In genomic region chr6:31204751-31205145, GRCh38 we compare ENCODE assay signal across 12 cellular contexts. TPM values are rescaled to one million over a fixed set of nuclear protein-coding genes. Genes with fewer than 3 reads are reported as not detected.
DNase-seq lines count a peak whose midpoint lies in the region; ATAC-seq, FAIRE-seq and TF ChIP-seq lines count a peak whose summit lies in the region.
"Had no signal": no experiment of that assay in that cellular context is flagged by ENCODE, and none has a peak within 500 bp of the region (broad histone marks: within the 10 kb centered on the region; RNA-seq: fewer than 3 reads in every experiment).

No MANE protein-coding gene starts in this region.

- H3K23ac ChIP-seq in IMR-90 (ENCODE audit: low read depth, low read length): peak overlapping the region; percentile 3; the same call in 1 of the 2 replicates

- peak overlapping the region in 1 of 2 experiments; percentile 61 for H4K8ac ChIP-seq in IMR-90 (ENCODE audit: low read depth in 2 of 2, low read length in 2 of 2)

- H3K4me1 Mint-ChIP-seq in CD4-positive, alpha-beta T cell (ENCODE audit: low read depth): peaks cover 53% of the 10 kb centered on the region
- H3K4me1 Mint-ChIP-seq in natural killer cell treated with Interleukin-12 subunit alpha and Interleukin-12 subunit beta and Interleukin-15 and Interleukin-18, amount 100 ng/mL, for 72 hours (ENCODE audit: low read depth in 2 of 2): peaks cover 38 to 53% of the 10 kb centered on the region in 2 donors

- H3K79me1 ChIP-seq in IMR-90 (ENCODE audit: low read depth in 1 of 2, low read length in 2 of 2): peaks cover 9 to 30% of the 10 kb centered on the region in 2 experiments; a peak in 3 of 4 replicates

- H3K56ac ChIP-seq in IMR-90 (ENCODE audit: extremely low read depth, insufficient read depth, low read length): no peak overlapping the region

- intact Hi-C loops in CD4-positive, alpha-beta T cell (cut with DNase I, micrococcal nuclease): no loop called here
- intact Hi-C loops in IMR-90 (cut with micrococcal nuclease): no loop called here
- intact Hi-C loops in GM12878 (cut with micrococcal nuclease; ENCODE audit: unreplicated experiment): no loop called here

- FAIRE-seq in GM12878 (lab: Jason Lieb, UNC): no peak
- FAIRE-seq: pancreas had no signal

- no peak for TF ChIP-seq CTCF in CD4-positive, alpha-beta T cell (IDR thresholded peaks at IDR 0.05)
- TF ChIP-seq CTCF in IMR-90 (conservative IDR thresholded peaks at IDR 0.05; ENCODE audit: low read depth, low read length) (no peak), GM12878 (IDR thresholded peaks at IDR 0.05 in 2 of 3, conservative IDR thresholded peaks at IDR 0.05 in 1 of 3; ENCODE audit: control insufficient read depth in 2 of 3, extremely low read depth in 1 of 3, insufficient read depth in 1 of 3, low read depth in 3 of 3, low read length in 3 of 3) (no peak)

- no peak overlapping the region for H3K4me3 ChIP-seq in IMR-90 (ENCODE audit: insufficient read depth, low read depth, low read length)
- peak overlapping the region; percentile 67 for H3K4me3 ChIP-seq in GM12878

- in situ Hi-C loops in IMR-90 (cut with MboI; ENCODE audit: low sequenced_read_pairs) (no loop called here), GM12878 (cut with MboI) (no loop called here)

- no peaks in the 10 kb centered on the region for H3K9me3 ChIP-seq in CD4-positive, alpha-beta T cell (ENCODE audit: control insufficient read depth, low read length)
- H3K9me3 ChIP-seq in IMR-90 (ENCODE audit: control insufficient read depth, insufficient read depth, low read length): peaks cover 2% of the 10 kb centered on the region; the same call in 1 of the 2 replicates
- no peaks in the 10 kb centered on the region; the same call in 2 of the 3 replicates for H3K9me3 ChIP-seq in GM12878 (replicated peaks; ENCODE audit: control insufficient read depth, insufficient read depth, low read length)
- H3K9me3 ChIP-seq: pancreas had no signal

- no peak overlapping the region for H3K4me2 ChIP-seq in IMR-90 (ENCODE audit: low read depth, low read length)
- peak overlapping the region; percentile 56 for H3K4me2 ChIP-seq in GM12878 (ENCODE audit: control insufficient read depth, insufficient read depth)

- TF ChIP-seq EP300 in GM12878 (IDR thresholded peaks at IDR 0.05; ENCODE audit: borderline replicate concordance in 1 of 2, control insufficient read depth in 1 of 2, low read depth in 2 of 2, low read length in 2 of 2): no peak

- H4K5ac ChIP-seq in IMR-90 (ENCODE audit: low read depth, low read length): peak overlapping the region; percentile 3; the same call in 1 of the 2 replicates

- no peaks in the 10 kb centered on the region for H3K27me3 ChIP-seq in CD4-positive, alpha-beta T cell (ENCODE audit: control insufficient read depth, insufficient read depth, low read length)
- H3K27me3 ChIP-seq in IMR-90 (ENCODE audit: control insufficient read depth, insufficient read depth, low read length): no peaks in the 10 kb centered on the region
- no peaks in the 10 kb centered on the region for H3K27me3 ChIP-seq in GM12878 (replicated peaks in 1 of 2; ENCODE audit: control insufficient read depth in 2 of 2, insufficient read depth in 2 of 2, low read length in 1 of 2)
- H3K27me3 ChIP-seq: foreskin keratinocyte, pancreas had no signal

- H4K20me1 ChIP-seq in IMR-90 (ENCODE audit: insufficient read depth, low read length): no peaks in the 10 kb centered on the region
- H4K20me1 ChIP-seq in GM12878 (ENCODE audit: control insufficient read depth, insufficient read depth): no peaks in the 10 kb centered on the region

- H3K27ac Mint-ChIP-seq in CD4-positive, alpha-beta T cell: peak overlapping the region; percentile 93
- H3K27ac Mint-ChIP-seq in natural killer cell treated with Interleukin-12 subunit alpha and Interleukin-12 subunit beta and Interleukin-15 and Interleukin-18, amount 100 ng/mL, for 72 hours: peak overlapping the region; percentile 97 to 99

- H3K27me3 Mint-ChIP-seq in CD4-positive, alpha-beta T cell: no peaks in the 10 kb centered on the region
- H3K27me3 Mint-ChIP-seq in natural killer cell treated with Interleukin-12 subunit alpha and Interleukin-12 subunit beta and Interleukin-15 and Interleukin-18, amount 100 ng/mL, for 72 hours: no peaks in the 10 kb centered on the region

- TF ChIP-seq POLR2A in IMR-90 (IDR thresholded peaks at IDR 0.05; ENCODE audit: low read depth, low read length): no peak
- no peak for TF ChIP-seq POLR2A in GM12878 (IDR thresholded peaks at IDR 0.05; ENCODE audit: low read depth, low read length)

- SMC1A ChIA-PET in GM12878 (lab: Charles Lee; ENCODE audit: uncharacterized antibody, unreplicated experiment): interaction anchor here (1.7 kb wide), 1 partner anchor 162 kb away, joined by 5 read pairs; no protein-coding TSS in a partner anchor

- H4K91ac ChIP-seq in IMR-90 (ENCODE audit: insufficient read depth, low read depth, low read length): peak overlapping the region; percentile 87

- H3K9ac ChIP-seq in IMR-90 (ENCODE audit: low read depth, low read length) (no peak overlapping the region), GM12878 (ENCODE audit: control insufficient read depth, insufficient read depth, low read length) (peak overlapping the region; percentile 60)

- BruUV-seq in IMR-90 (replicated peaks; lab: Mats Ljungman, UMichigan) (no TSS peak), GM12878 (replicated peaks; lab: Mats Ljungman, UMichigan) (no TSS peak)

- H2BK5ac ChIP-seq in IMR-90 (ENCODE audit: low read depth, low read length, poor library complexity, severe bottlenecking): peak overlapping the region; percentile 34

- H3K36me3 ChIP-seq in IMR-90 (ENCODE audit: control insufficient read depth, insufficient read depth, low read length) (0 out of 2 replicates have a peak, but pooled peaks cover 1% of the 10 kb centered on the region), GM12878 (ENCODE audit: control insufficient read depth in 2 of 2, insufficient read depth in 2 of 2, low read length in 1 of 2) (no peaks in the 10 kb centered on the region; a peak in 1 of 4 replicates)
- H3K36me3 ChIP-seq: pancreas had no signal

- peak overlapping the region; percentile 27; the same call in 2 of the 3 replicates for H2BK15ac ChIP-seq in IMR-90 (ENCODE audit: low read depth, low read length)

- peak overlapping the region; percentile 85 for H2AK5ac ChIP-seq in IMR-90 (ENCODE audit: low read depth, low read length)

- RAD21 ChIA-PET in GM12878 (lab: Charles Lee; ENCODE audit: unreplicated experiment): no interaction called here

- H3K9me1 ChIP-seq in IMR-90 (ENCODE audit: insufficient read depth, low read length): peaks cover 9% of the 10 kb centered on the region; the same call in 1 of the 2 replicates

- peak overlapping the region; percentile 76 for H2AK9ac ChIP-seq in IMR-90 (replicated peaks; ENCODE audit: low read depth, low read length, poor library complexity)

- DNase-seq in CD4-positive, alpha-beta T cell: no peak
- DNase-seq in IMR-90 (peak; percentile 18), GM12878 (ENCODE audit: low read depth, low spot score) (no peak), NCI-H2171 treated with DMSO at 0.1 percent for 48 hours (lab: John Stamatoyannopoulos, UW) (no peak), NCI-H446 (lab: John Stamatoyannopoulos, UW) (no peak)
- DNase-seq in natural killer cell treated with Interleukin-12 subunit alpha and Interleukin-12 subunit beta and Interleukin-15 and Interleukin-18, amount 100 ng/mL, for 72 hours (ENCODE audit: low spot score): no peak
- DNase-seq: foreskin keratinocyte, Kasumi-1, pancreas had no signal

- peak overlapping the region; percentile 58 for H3K4ac ChIP-seq in IMR-90 (ENCODE audit: low read depth, low read length)

- peaks cover 7% of the 10 kb centered on the region for H3K36me3 Mint-ChIP-seq in CD4-positive, alpha-beta T cell (ENCODE audit: low read depth)
- H3K36me3 Mint-ChIP-seq in natural killer cell treated with Interleukin-12 subunit alpha and Interleukin-12 subunit beta and Interleukin-15 and Interleukin-18, amount 100 ng/mL, for 72 hours: no peaks in the 10 kb centered on the region

- H3K79me2 ChIP-seq in GM12878 (ENCODE audit: control insufficient read depth, insufficient read depth, low read length): peaks cover 15% of the 10 kb centered on the region

- no peak for ATAC-seq in CD4-positive, alpha-beta T cell (ENCODE audit: poor library complexity)
- ATAC-seq in IMR-90 (ENCODE audit: low read depth) (no peak), GM12878 (no peak), GM21737 (IDR thresholded peaks at IDR 0.05; ENCODE audit: unreplicated experiment) (no peak), HG03025 (IDR thresholded peaks at IDR 0.05; ENCODE audit: low FRiP score, unreplicated experiment) (no peak)
- ATAC-seq in natural killer cell treated with Interleukin-12 subunit alpha and Interleukin-12 subunit beta and Interleukin-15 and Interleukin-18, amount 100 ng/mL, for 72 hours: no peak
- ATAC-seq: foreskin keratinocyte had no signal

- no peak overlapping the region for H3K18ac ChIP-seq in IMR-90 (ENCODE audit: low read depth, low read length)

- H3K14ac ChIP-seq in IMR-90 (replicated peaks; ENCODE audit: low read depth, low read length): peak overlapping the region; percentile 64

- dilution Hi-C loops in IMR-90 (cut with HindIII; ENCODE audit: low sequenced_read_pairs, unreplicated experiment): no loop called here

- H2AFZ ChIP-seq in IMR-90 (replicated peaks; ENCODE audit: low read length, poor library complexity) (peak overlapping the region; percentile 8), GM12878 (ENCODE audit: control insufficient read depth, low read depth, low read length) (peak overlapping the region; percentile 30; the same call in 1 of the 2 replicates)

- H3K4me3 Mint-ChIP-seq in CD4-positive, alpha-beta T cell: peak overlapping the region; percentile 87
- peak overlapping the region; percentile 86 for H3K4me3 Mint-ChIP-seq in natural killer cell treated with Interleukin-12 subunit alpha and Interleukin-12 subunit beta and Interleukin-15 and Interleukin-18, amount 100 ng/mL, for 72 hours

- TF ChIP-seq RAD21 in IMR-90 (IDR thresholded peaks at IDR 0.05; ENCODE audit: low read length) (no peak), GM12878 (IDR thresholded peaks at IDR 0.05; ENCODE audit: insufficient read depth, low read depth, low read length) (no peak)

- H3K27ac ChIP-seq in CD4-positive, alpha-beta T cell (ENCODE audit: low read depth, low read length): peak overlapping the region; percentile 71
- H3K27ac ChIP-seq in IMR-90 (ENCODE audit: insufficient read depth, low read length): no peak overlapping the region
- peak overlapping the region; percentile 84 for H3K27ac ChIP-seq in GM12878 (ENCODE audit: control insufficient read depth, insufficient read depth)

- peak overlapping the region; percentile 71 for H2BK120ac ChIP-seq in IMR-90 (ENCODE audit: low read depth, low read length)

- H3K4me1 ChIP-seq in IMR-90 (ENCODE audit: control insufficient read depth, insufficient read depth, low read length) (peaks cover 6% of the 10 kb centered on the region; the same call in 1 of the 2 replicates), GM12878 (ENCODE audit: control insufficient read depth, insufficient read depth, low read length) (peaks cover 25% of the 10 kb centered on the region)

- 90% methylated on average over 2 of the region's 4 CpGs; no CpG with 5 or more reads in 1 of the 2 experiments for WGBS in IMR-90 (ENCODE audit: extremely low coverage in 2 of 2, insufficient read length in 1 of 2), 2 experiments
- 63% methylated on average over 4 of the region's 4 CpGs for WGBS in GM12878 (ENCODE audit: insufficient coverage, insufficient replicate concordance, low lambda C conversion rate, missing lambda C conversion rate)

- H2BK20ac ChIP-seq in IMR-90 (ENCODE audit: low read depth, low read length): peak overlapping the region; percentile 66

- CTCF ChIA-PET in CD4-positive, alpha-beta T cell (lab: Charles Lee): interaction anchor here (1.4 to 2.9 kb wide), 2 partner anchors 8 to 162 kb away, joined by 5 to 17 read pairs; no protein-coding TSS in a partner anchor
- CTCF ChIA-PET in IMR-90 (lab: Yijun Ruan, JAX): no interaction called here
- CTCF ChIA-PET in GM12878 (lab: Yijun Ruan, JAX): interaction anchor here (0.6 to 1.5 kb wide), 2 partner anchors 12 to 75 kb away, joined by 3 to 4 read pairs; no protein-coding TSS in a partner anchor

- no peaks in the 10 kb centered on the region for H3K9me3 Mint-ChIP-seq in CD4-positive, alpha-beta T cell
- H3K9me3 Mint-ChIP-seq in natural killer cell treated with Interleukin-12 subunit alpha and Interleukin-12 subunit beta and Interleukin-15 and Interleukin-18, amount 100 ng/mL, for 72 hours: no peaks in the 10 kb centered on the region

- POLR2A ChIA-PET in CD4-positive, alpha-beta T cell (lab: Charles Lee): interaction anchor here (1.1 kb wide), 1 partner anchor 162 kb away, joined by 4 read pairs; no protein-coding TSS in a partner anchor
- POLR2A ChIA-PET in IMR-90 (lab: Charles Lee; ENCODE audit: unreplicated experiment): no interaction called here
- POLR2A ChIA-PET in GM12878 (lab: Charles Lee): interaction anchor here (0.6 kb wide), 1 partner anchor 127 kb away, joined by 3 read pairs; no protein-coding TSS in a partner anchor

RNA-seq across cellular contexts. Expression of gene POU5F1, which starts 34.3 kb away (rescaled TPM):
- total RNA-seq in CD4-positive, alpha-beta T cell: not detected
- total RNA-seq in IMR-90 (2012; rRNA removed) (not detected in 2 replicates), GM12878 (2014; rRNA removed) (3.1 and 4.1 TPM in 2 replicates), GM12878 (2014; rRNA removed; fragmentation: Illumina TruSeq; extraction: Trizol) (4.5 and 5.3 TPM in 2 replicates), GM12878 (2021) (2.0 and 3.7 TPM in 2 replicates)
- polyA plus RNA-seq in IMR-90 (2012; rRNA removed) (not detected in 2 replicates), GM12878 (2011; rRNA removed) (2.3 and 2.5 TPM in 2 replicates), GM12878 (2014; fragmentation: Illumina TruSeq; extraction: Trizol) (2.1 and 4.8 TPM in 2 replicates), GM12878 (2014; fragmentation: Nextera tagmentation; extraction: Ambion mirVana) (1 to 10 TPM; 1.4 to 2.7 TPM), GM12878 (2014; rRNA removed) (3.7 and 5.5 TPM in 2 replicates), GM12878 (2016; fragmentation: Nextera tagmentation; extraction: Ambion mirVana) (1 to 10 TPM; 1.8 to 2.0 TPM)
- not detected in 2 replicates for polyA plus RNA-seq in IMR-90 (2012; cell fraction: cytosol; rRNA removed)
- 0.28 TPM in 1 of 2 replicates, not detected in the other for polyA plus RNA-seq in IMR-90 (2012; cell fraction: nucleus; rRNA removed; ENCODE audit: low replicate concordance)
- total RNA-seq in GM12878 (2013; cell fraction: nucleolus; rRNA removed): 1.1 and 3.6 TPM in 2 replicates
- 1.9 TPM for polyA plus RNA-seq in GM12878 (2011; ENCODE audit: low read depth)
- polyA plus RNA-seq in GM12878 (2011; cell fraction: cytosol; rRNA removed): 1.9 and 3.1 TPM in 2 replicates
- polyA plus RNA-seq in GM12878 (2011; cell fraction: nucleus; rRNA removed): 10.6 and 14.3 TPM in 2 replicates
- polyA plus RNA-seq in GM12878 (2012): 3.4 and 4.7 TPM in 2 replicates
- 1.6 and 4.1 TPM in 2 replicates for polyA minus RNA-seq in GM12878 (2011; rRNA and poly(A)+ RNA removed)
- 0.94 TPM in 1 of 2 replicates, not detected in the other for polyA minus RNA-seq in GM12878 (2011; cell fraction: cytosol; rRNA and poly(A)+ RNA removed)
- 1.5 and 1.6 TPM in 2 replicates for polyA minus RNA-seq in GM12878 (2011; cell fraction: nucleus; rRNA and poly(A)+ RNA removed)
- total RNA-seq in natural killer cell treated with Interleukin-12 subunit alpha and Interleukin-12 subunit beta and Interleukin-15 and Interleukin-18, amount 100 ng/mL, for 72 hours: under 1 TPM in 1 of 2 donors, not detected in 1; 0.21 TPM
- total RNA-seq: SK-MEL-5 had no signal

RNA-seq across cellular contexts. Expression of gene TCF19, which starts 46.4 kb away (rescaled TPM):
- 1 to 10 TPM; 3.3 to 4.1 TPM for total RNA-seq in CD4-positive, alpha-beta T cell
- total RNA-seq in IMR-90 (2012; rRNA removed) (14.2 and 14.4 TPM in 2 replicates), GM12878 (2014; rRNA removed) (90.5 and 103 TPM in 2 replicates), GM12878 (2014; rRNA removed; fragmentation: Illumina TruSeq; extraction: Trizol) (42.6 and 46.3 TPM in 2 replicates), GM12878 (2021) (60.2 and 61.1 TPM in 2 replicates)
- polyA plus RNA-seq in IMR-90 (2012; rRNA removed) (13.1 and 15.1 TPM in 2 replicates), GM12878 (2011; rRNA removed) (28.3 and 29.0 TPM in 2 replicates), GM12878 (2014; fragmentation: Illumina TruSeq; extraction: Trizol) (33.9 and 43.6 TPM in 2 replicates), GM12878 (2014; fragmentation: Nextera tagmentation; extraction: Ambion mirVana) (10 to 100 TPM in 1 of 2 experiments, 1 to 10 TPM in 1; 7.7 to 19.5 TPM), GM12878 (2014; rRNA removed) (83.5 and 91.4 TPM in 2 replicates), GM12878 (2016; fragmentation: Nextera tagmentation; extraction: Ambion mirVana) (10 to 100 TPM; 77.9 to 85.0 TPM)
- 10.2 and 10.6 TPM in 2 replicates for polyA plus RNA-seq in IMR-90 (2012; cell fraction: cytosol; rRNA removed)
- 9.1 and 19.5 TPM in 2 replicates for polyA plus RNA-seq in IMR-90 (2012; cell fraction: nucleus; rRNA removed; ENCODE audit: low replicate concordance)
- 12.1 and 12.6 TPM in 2 replicates for total RNA-seq in GM12878 (2013; cell fraction: nucleolus; rRNA removed)
- 20.5 TPM for polyA plus RNA-seq in GM12878 (2011; ENCODE audit: low read depth)
- 31.8 and 47.0 TPM in 2 replicates for polyA plus RNA-seq in GM12878 (2011; cell fraction: cytosol; rRNA removed)
- 40.8 and 45.4 TPM in 2 replicates for polyA plus RNA-seq in GM12878 (2011; cell fraction: nucleus; rRNA removed)
- 31.6 and 32.0 TPM in 2 replicates for polyA plus RNA-seq in GM12878 (2012)
- polyA minus RNA-seq in GM12878 (2011; rRNA and poly(A)+ RNA removed): 12.8 and 28.2 TPM in 2 replicates
- 8.2 and 10.0 TPM in 2 replicates for polyA minus RNA-seq in GM12878 (2011; cell fraction: cytosol; rRNA and poly(A)+ RNA removed)
- polyA minus RNA-seq in GM12878 (2011; cell fraction: nucleus; rRNA and poly(A)+ RNA removed): 5.7 and 12.2 TPM in 2 replicates
- 10 to 100 TPM; 59.0 to 96.5 TPM for total RNA-seq in natural killer cell treated with Interleukin-12 subunit alpha and Interleukin-12 subunit beta and Interleukin-15 and Interleukin-18, amount 100 ng/mL, for 72 hours

RNA-seq across cellular contexts. Expression of gene CCHCR1, which starts 47.1 kb away (rescaled TPM):
- 10 to 100 TPM; 17.5 to 18.2 TPM for total RNA-seq in CD4-positive, alpha-beta T cell
- 16.1 and 22.0 TPM in 2 replicates for total RNA-seq in IMR-90 (2012; rRNA removed)
- 13.1 and 14.2 TPM in 2 replicates for polyA plus RNA-seq in IMR-90 (2012; rRNA removed)
- 7.8 and 11.6 TPM in 2 replicates for polyA plus RNA-seq in IMR-90 (2012; cell fraction: cytosol; rRNA removed)
- 45.9 and 57.1 TPM in 2 replicates for polyA plus RNA-seq in IMR-90 (2012; cell fraction: nucleus; rRNA removed; ENCODE audit: low replicate concordance)
- 36.3 and 37.0 TPM in 2 replicates for total RNA-seq in GM12878 (2013; cell fraction: nucleolus; rRNA removed)
- total RNA-seq in GM12878 (2014; rRNA removed): 26.7 and 30.2 TPM in 2 replicates
- total RNA-seq in GM12878 (2014; rRNA removed; fragmentation: Illumina TruSeq; extraction: Trizol): 19.1 and 24.2 TPM in 2 replicates
- 35.0 and 36.8 TPM in 2 replicates for total RNA-seq in GM12878 (2021)
- 14.4 TPM for polyA plus RNA-seq in GM12878 (2011; ENCODE audit: low read depth)
- polyA plus RNA-seq in GM12878 (2011; rRNA removed): 9.4 and 15.3 TPM in 2 replicates
- polyA plus RNA-seq in GM12878 (2011; cell fraction: cytosol; rRNA removed): 14.0 and 18.4 TPM in 2 replicates
- 54.6 and 62.6 TPM in 2 replicates for polyA plus RNA-seq in GM12878 (2011; cell fraction: nucleus; rRNA removed)
- 24.4 and 26.6 TPM in 2 replicates for polyA plus RNA-seq in GM12878 (2012)
- 21.7 and 22.6 TPM in 2 replicates for polyA plus RNA-seq in GM12878 (2014; fragmentation: Illumina TruSeq; extraction: Trizol)
- polyA plus RNA-seq in GM12878 (2014; fragmentation: Nextera tagmentation; extraction: Ambion mirVana): 1 to 10 TPM; 1.0 to 1.4 TPM
- polyA plus RNA-seq in GM12878 (2014; rRNA removed): 34.9 and 35.2 TPM in 2 replicates
- 10 to 100 TPM; 31.4 to 34.5 TPM for polyA plus RNA-seq in GM12878 (2016; fragmentation: Nextera tagmentation; extraction: Ambion mirVana)
- polyA minus RNA-seq in GM12878 (2011; rRNA and poly(A)+ RNA removed): 10.6 and 18.5 TPM in 2 replicates
- polyA minus RNA-seq in GM12878 (2011; cell fraction: cytosol; rRNA and poly(A)+ RNA removed): 5.0 and 5.2 TPM in 2 replicates
- 14.1 and 23.8 TPM in 2 replicates for polyA minus RNA-seq in GM12878 (2011; cell fraction: nucleus; rRNA and poly(A)+ RNA removed)
- 10 to 100 TPM; 29.2 to 54.1 TPM for total RNA-seq in natural killer cell treated with Interleukin-12 subunit alpha and Interleukin-12 subunit beta and Interleukin-15 and Interleukin-18, amount 100 ng/mL, for 72 hours
